In genomic region chr19:5369962-5370367, GRCh38 we compare ENCODE assay signal across 8 cellular contexts. TPM values are rescaled to one million over a fixed set of nuclear protein-coding genes. Genes with fewer than 3 reads are reported as not detected.
DNase-seq lines count a peak whose midpoint lies in the region; ATAC-seq lines count a peak whose summit lies in the region.

No MANE protein-coding gene starts in this region.

- no peaks in the 10 kb centered on the region for H3K4me1 Mint-ChIP-seq in activated T-helper 17 cell treated with anti-CD3 and anti-CD28 coated beads, Interleukin-2, amount 50 U/mL, for 72 hours

- H3K4me3 Mint-ChIP-seq in activated T-helper 17 cell treated with anti-CD3 and anti-CD28 coated beads, Interleukin-2, amount 50 U/mL, for 72 hours = no peak overlapping the region

- H3K27me3 Mint-ChIP-seq in activated T-helper 17 cell treated with anti-CD3 and anti-CD28 coated beads, Interleukin-2, amount 50 U/mL, for 72 hours = no peaks in the 10 kb centered on the region

- peak; percentile 57 for DNase-seq in NCI-H1694 (lab: John Stamatoyannopoulos, UW)
- DNase-seq in NCI-H1694 treated with DMSO at 0.1 percent for 48 hours (lab: John Stamatoyannopoulos, UW) = no peak
- DNase-seq in NCI-H69 (lab: John Stamatoyannopoulos, UW) = peak; percentile 45
- DNase-seq in hepatic stellate cell (ENCODE audit: low spot score) = peak; percentile 43
- peak; percentile 62 for DNase-seq in stimulated activated CD4-positive, alpha-beta T cell treated with anti-CD3 and anti-CD28 coated beads, Interleukin-4, amount 100 ng/mL, for 24 hours
- no peak for DNase-seq in COR-L47 (lab: John Stamatoyannopoulos, UW)

- no peaks in the 10 kb centered on the region for H3K9me3 Mint-ChIP-seq in activated T-helper 17 cell treated with anti-CD3 and anti-CD28 coated beads, Interleukin-2, amount 50 U/mL, for 72 hours

- no peak overlapping the region for H3K27ac Mint-ChIP-seq in activated T-helper 17 cell treated with anti-CD3 and anti-CD28 coated beads, Interleukin-2, amount 50 U/mL, for 72 hours

- H3K36me3 Mint-ChIP-seq in activated T-helper 17 cell treated with anti-CD3 and anti-CD28 coated beads, Interleukin-2, amount 50 U/mL, for 72 hours (ENCODE audit: low read depth) = no peaks in the 10 kb centered on the region

- ATAC-seq in activated T-helper 17 cell treated with anti-CD3 and anti-CD28 coated beads, Interleukin-2, amount 50 U/mL, for 72 hours (replicated peaks) = peak; percentile 66
- ATAC-seq in GM21529 (IDR thresholded peaks at IDR 0.05; ENCODE audit: unreplicated experiment) = no peak

RNA-seq across cellular contexts. Expression of gene PTPRS, which starts 29.4 kb away (rescaled TPM):
- total RNA-seq in activated T-helper 17 cell treated with anti-CD3 and anti-CD28 coated beads, Interleukin-2, amount 50 U/mL, for 72 hours = 1 to 10 TPM in 1 of 2 donors, under 1 TPM in 1; 0.04 to 3.2 TPM

Comparison
In these comparisons a context has a peak if more than half of its experiments do, and no peak if none do; other contexts are left out.
1. DNase-seq: peak in NCI-H1694 (single experiment), NCI-H69 (single experiment), hepatic stellate cell (single experiment) and stimulated activated CD4-positive, alpha-beta T cell treated with anti-CD3 and anti-CD28 coated beads, Interleukin-4, amount 100 ng/mL, for 24 hours (single experiment); none in NCI-H1694 treated with DMSO at 0.1 percent for 48 hours (single experiment) and COR-L47 (single experiment).